ENCODE assay signal across 8 cellular contexts in the genomic region with DNA sequence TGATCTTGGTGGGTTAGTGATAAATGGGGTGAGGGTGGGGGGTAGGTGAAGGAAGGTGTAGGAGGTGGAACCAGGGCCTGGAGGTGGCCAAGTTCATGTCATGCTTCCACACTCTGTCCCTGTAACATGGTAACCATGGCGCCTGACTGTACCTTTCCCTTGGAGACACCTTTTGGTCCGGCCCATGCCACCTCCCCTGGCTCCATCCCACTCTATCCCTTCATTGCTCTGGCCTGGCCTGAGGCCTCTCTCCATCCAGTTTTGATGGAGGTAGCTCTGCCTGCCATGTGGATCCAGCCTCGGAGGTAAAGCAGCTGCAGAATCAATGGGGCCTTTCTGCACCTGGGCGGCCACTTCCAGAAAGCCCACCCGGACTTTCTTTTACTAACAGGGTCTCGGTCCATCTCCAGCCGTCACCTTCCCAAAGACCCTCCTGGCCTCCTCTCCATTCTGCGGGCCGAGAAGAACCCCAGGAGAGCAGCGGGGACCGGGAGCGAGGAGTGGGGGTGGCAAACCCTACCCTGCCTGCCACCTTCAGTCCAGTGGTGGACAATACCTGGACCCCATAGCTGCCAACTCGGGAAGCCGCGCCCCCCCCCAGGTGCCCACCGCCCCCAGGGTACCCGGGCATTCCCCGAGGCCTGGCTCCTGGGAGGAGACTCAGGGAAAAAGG. TPM values are rescaled to one million over a fixed set of nuclear protein-coding genes. Genes with fewer than 3 reads are reported as not detected.
DNase-seq lines count a peak whose midpoint lies in the region; ATAC-seq and TF ChIP-seq lines count a peak whose summit lies in the region.

No MANE protein-coding gene starts in this region.

- peak overlapping the region; percentile 92 for H3K4me3 ChIP-seq in CD8-positive, alpha-beta T cell (ENCODE audit: low read depth, low read length)
- peak overlapping the region; percentile 98 for H3K4me3 ChIP-seq in OCI-LY1 (ENCODE audit: low read depth, low read length, poor library complexity, severe bottlenecking)
- H3K4me3 ChIP-seq in neutrophil (ENCODE audit: low read depth in 1 of 2, low read length in 1 of 2) = peak overlapping the region; percentile 89 to 92

- H3K27me3 ChIP-seq in CD8-positive, alpha-beta T cell (ENCODE audit: insufficient read depth, low read length) = no peaks in the 10 kb centered on the region
- no peaks in the 10 kb centered on the region; the same call in 1 of the 2 replicates for H3K27me3 ChIP-seq in OCI-LY1 (ENCODE audit: insufficient read depth, low read length)
- H3K27me3 ChIP-seq in neutrophil = peaks cover 40% of the 10 kb centered on the region

- no peak for ATAC-seq in CD8-positive, alpha-beta T cell
- no peak for ATAC-seq in HG02870 (IDR thresholded peaks at IDR 0.05; ENCODE audit: unreplicated experiment)
- ATAC-seq in HG03520 (IDR thresholded peaks at IDR 0.05; ENCODE audit: unreplicated experiment) = no peak

- H3K79me2 ChIP-seq in OCI-LY1 (ENCODE audit: insufficient read depth, low read length) = peaks cover 17% of the 10 kb centered on the region

- H3K9me3 ChIP-seq in CD8-positive, alpha-beta T cell (ENCODE audit: low read length) = no peaks in the 10 kb centered on the region
- H3K9me3 ChIP-seq in OCI-LY1 (ENCODE audit: low read length) (no peaks in the 10 kb centered on the region), neutrophil (no peaks in the 10 kb centered on the region)

- peaks cover 2% of the 10 kb centered on the region for H3K27me3 Mint-ChIP-seq in CD8-positive, alpha-beta T cell (ENCODE audit: low read depth)

- peaks cover 9% of the 10 kb centered on the region for H3K36me3 ChIP-seq in CD8-positive, alpha-beta T cell (ENCODE audit: insufficient read depth, low read length)
- peaks cover 25% of the 10 kb centered on the region for H3K36me3 ChIP-seq in OCI-LY1 (ENCODE audit: insufficient read depth, low read length)
- H3K36me3 ChIP-seq in neutrophil = peaks cover 19% of the 10 kb centered on the region

- peak overlapping the region; percentile 98 for H3K4me2 ChIP-seq in OCI-LY1 (ENCODE audit: low read length)

- H3K27ac ChIP-seq in CD8-positive, alpha-beta T cell (ENCODE audit: low read depth, low read length) = no peak overlapping the region
- H3K27ac ChIP-seq in OCI-LY1 (ENCODE audit: low read depth, low read length, poor library complexity, severe bottlenecking) = no peak overlapping the region
- H3K27ac ChIP-seq in epithelial cell of prostate = peak overlapping the region; percentile 56
- H3K27ac ChIP-seq in neutrophil = peak overlapping the region; percentile 75

- H3K4me1 Mint-ChIP-seq in CD8-positive, alpha-beta T cell (ENCODE audit: low read depth) = peaks cover 22% of the 10 kb centered on the region

- peaks cover 25% of the 10 kb centered on the region for H3K36me3 Mint-ChIP-seq in CD8-positive, alpha-beta T cell

- TF ChIP-seq CTCF in CD8-positive, alpha-beta T cell (IDR thresholded peaks at IDR 0.05) = no peak
- no peak for TF ChIP-seq CTCF in OCI-LY1 (IDR thresholded peaks at IDR 0.05; ENCODE audit: low read length)
- TF ChIP-seq CTCF in neutrophil (IDR thresholded peaks at IDR 0.05) = no peak

- H3K27ac Mint-ChIP-seq in CD8-positive, alpha-beta T cell = peak overlapping the region; percentile 66

- H3K4me1 ChIP-seq in CD8-positive, alpha-beta T cell (ENCODE audit: insufficient read depth, low read length) = peaks cover 16% of the 10 kb centered on the region
- H3K4me1 ChIP-seq in OCI-LY1 (ENCODE audit: insufficient read depth, low read length, severe bottlenecking) (peaks cover 14% of the 10 kb centered on the region), neutrophil (ENCODE audit: control insufficient read depth in 1 of 2, insufficient read depth in 1 of 2, low read depth in 1 of 2, low read length in 1 of 2) (peaks cover 18 to 23% of the 10 kb centered on the region in 2 experiments)

- CTCF ChIA-PET in CD8-positive, alpha-beta T cell (lab: Charles Lee) = interaction anchor here (1.1 to 1.5 kb wide), 3 partner anchors 11 to 125 kb away, joined by 3 to 5 read pairs (median 3); no protein-coding TSS in a partner anchor

- 0 out of 2 replicates have a peak, but pooled peaks cover under 1% of the 10 kb centered on the region for H3F3A ChIP-seq in OCI-LY1 (ENCODE audit: insufficient read depth, low read length)

- POLR2A ChIA-PET in CD8-positive, alpha-beta T cell (lab: Charles Lee) = no interaction called here

- intact Hi-C loops in CD8-positive, alpha-beta T cell (cut with DNase I, micrococcal nuclease) = loop anchor here (2.0 to 10.0 kb wide), 6 partner anchors 265 to 1763 kb away; partner anchors contain the start of genes LMTK2 (in 2 of the 2), TECPR1 (in 2 of the 2), BRI3 (in 1 of the 2) and SDHAF3 (in 1 of the 2)

- H3K9me3 Mint-ChIP-seq in CD8-positive, alpha-beta T cell = no peaks in the 10 kb centered on the region

- H3K9me2 ChIP-seq in OCI-LY1 (ENCODE audit: low read depth, low read length) = no peaks in the 10 kb centered on the region

- peak overlapping the region; percentile 71 for H3K4me3 Mint-ChIP-seq in CD8-positive, alpha-beta T cell

- no peak for DNase-seq in CD8-positive, alpha-beta T cell
- DNase-seq in epithelial cell of prostate (ENCODE audit: low read depth, low spot score) = no peak
- DNase-seq in AG08396 (ENCODE audit: low spot score) = no peak
- DNase-seq in COLO668 (lab: John Stamatoyannopoulos, UW; ENCODE audit: unreplicated experiment) = no peak

- H4K20me1 ChIP-seq in OCI-LY1 (ENCODE audit: insufficient read depth, low read length) = no peaks in the 10 kb centered on the region

- no peak overlapping the region for H2AFZ ChIP-seq in OCI-LY1 (ENCODE audit: low read length)

- H3K9ac ChIP-seq in OCI-LY1 (ENCODE audit: low read length) = peak overlapping the region; percentile 100; the same call in 1 of the 2 replicates

RNA-seq across cellular contexts. Expression of gene TRRAP, which starts 0.5 kb away (rescaled TPM):
- total RNA-seq in CD8-positive, alpha-beta T cell = 10 to 100 TPM; 39.8 to 43.0 TPM

RNA-seq across cellular contexts. Expression of gene TMEM130, which starts 8.0 kb away (rescaled TPM):
- not detected for total RNA-seq in CD8-positive, alpha-beta T cell

Comparison
In these comparisons a context has a peak if more than half of its experiments do, and no peak if none do; other contexts are left out.
1. H3K27ac ChIP-seq: peak in epithelial cell of prostate (single experiment) and neutrophil (single experiment); none in CD8-positive, alpha-beta T cell (single experiment) and OCI-LY1 (single experiment).
2. Peak in every context shown above with its lines, with median percentiles within 50 percentile points of each other: H3K4me3 ChIP-seq.